ENCODE assay signal across 2 cellular contexts in the genomic region with DNA sequence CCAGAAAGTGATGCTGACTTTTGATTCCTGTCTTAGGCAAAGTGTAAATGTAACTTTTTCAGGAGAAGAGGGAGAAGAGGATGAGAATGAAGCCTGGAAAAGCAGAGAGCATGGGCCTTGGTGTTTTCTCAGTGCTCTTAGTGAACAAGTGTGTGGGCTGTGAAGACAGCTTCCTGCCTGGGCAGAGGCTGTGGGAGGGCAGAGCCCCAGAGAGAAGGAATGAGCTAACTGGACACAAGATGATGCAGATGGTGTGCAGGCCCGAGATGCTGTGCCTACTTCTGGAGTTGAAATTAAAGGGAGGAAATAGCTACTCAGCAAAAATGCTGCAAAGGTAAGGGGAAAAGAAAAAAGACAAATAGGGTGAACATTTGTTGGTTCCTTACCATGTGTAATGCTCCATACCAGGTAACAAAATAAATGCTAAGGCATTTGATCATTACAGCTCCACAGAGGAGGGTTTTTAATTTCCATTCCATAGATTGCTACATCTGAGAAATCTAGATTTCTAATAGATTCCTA.
TF ChIP-seq lines count a peak whose summit lies in the region.

No MANE protein-coding gene starts in this region.

TF ChIP-seq in A549, 52 proteins besides CTCF, POLR2A, EP300 and RAD21 (continued from another document):
- TF ChIP-seq, protein P1, sequence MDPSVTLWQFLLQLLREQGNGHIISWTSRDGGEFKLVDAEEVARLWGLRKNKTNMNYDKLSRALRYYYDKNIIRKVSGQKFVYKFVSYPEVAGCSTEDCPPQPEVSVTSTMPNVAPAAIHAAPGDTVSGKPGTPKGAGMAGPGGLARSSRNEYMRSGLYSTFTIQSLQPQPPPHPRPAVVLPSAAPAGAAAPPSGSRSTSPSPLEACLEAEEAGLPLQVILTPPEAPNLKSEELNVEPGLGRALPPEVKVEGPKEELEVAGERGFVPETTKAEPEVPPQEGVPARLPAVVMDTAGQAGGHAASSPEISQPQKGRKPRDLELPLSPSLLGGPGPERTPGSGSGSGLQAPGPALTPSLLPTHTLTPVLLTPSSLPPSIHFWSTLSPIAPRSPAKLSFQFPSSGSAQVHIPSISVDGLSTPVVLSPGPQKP (IDR thresholded peaks at IDR 0.05; ENCODE audit: low read depth, low read length) = no peak

TF ChIP-seq in GM12878, 131 proteins besides CTCF, POLR2A, EP300 and RAD21 (continued from another document):
- TF ChIP-seq ZBTB11 (CRISPR knock-in tag; IDR thresholded peaks at IDR 0.05) (no peak), NRF1 (conservative IDR thresholded peaks at IDR 0.05; ENCODE audit: low read depth, low read length) (no peak), POLR2AphosphoS2 (IDR thresholded peaks at IDR 0.05; ENCODE audit: low read depth, low read length) (no peak), USF2 (IDR thresholded peaks at IDR 0.05; ENCODE audit: borderline replicate concordance, low read depth, low read length) (no peak), BCL3 (IDR thresholded peaks at IDR 0.05; ENCODE audit: borderline replicate concordance, insufficient read depth, low read depth, low read length, poor library complexity, severe bottlenecking) (no peak), SRF (IDR thresholded peaks at IDR 0.05; ENCODE audit: low read depth in 2 of 2, low read length in 2 of 2) (no peak), CBX3 (IDR thresholded peaks at IDR 0.05; ENCODE audit: borderline replicate concordance, low read depth) (no peak), PKNOX1 (IDR thresholded peaks at IDR 0.05) (no peak), MTA2 (IDR thresholded peaks at IDR 0.05; ENCODE audit: low read depth) (no peak), ATF2 (IDR thresholded peaks at IDR 0.05; ENCODE audit: low read length) (no peak), STAT3 (IDR thresholded peaks at IDR 0.05; ENCODE audit: low read depth, low read length) (no peak), SMAD5 (IDR thresholded peaks at IDR 0.05; ENCODE audit: low read depth) (no peak), HCFC1 (IDR thresholded peaks at IDR 0.05; ENCODE audit: low read length) (no peak), TBL1XR1 (IDR thresholded peaks at IDR 0.05; ENCODE audit: low read depth, low read length) (no peak), RFX5 (IDR thresholded peaks at IDR 0.05; ENCODE audit: low read depth, low read length) (no peak), FOXK2 (IDR thresholded peaks at IDR 0.05) (no peak), CEBPB (IDR thresholded peaks at IDR 0.05; ENCODE audit: borderline replicate concordance in 1 of 2, low read depth in 2 of 2, low read length in 2 of 2) (no peak)
